In the genomic region with DNA sequence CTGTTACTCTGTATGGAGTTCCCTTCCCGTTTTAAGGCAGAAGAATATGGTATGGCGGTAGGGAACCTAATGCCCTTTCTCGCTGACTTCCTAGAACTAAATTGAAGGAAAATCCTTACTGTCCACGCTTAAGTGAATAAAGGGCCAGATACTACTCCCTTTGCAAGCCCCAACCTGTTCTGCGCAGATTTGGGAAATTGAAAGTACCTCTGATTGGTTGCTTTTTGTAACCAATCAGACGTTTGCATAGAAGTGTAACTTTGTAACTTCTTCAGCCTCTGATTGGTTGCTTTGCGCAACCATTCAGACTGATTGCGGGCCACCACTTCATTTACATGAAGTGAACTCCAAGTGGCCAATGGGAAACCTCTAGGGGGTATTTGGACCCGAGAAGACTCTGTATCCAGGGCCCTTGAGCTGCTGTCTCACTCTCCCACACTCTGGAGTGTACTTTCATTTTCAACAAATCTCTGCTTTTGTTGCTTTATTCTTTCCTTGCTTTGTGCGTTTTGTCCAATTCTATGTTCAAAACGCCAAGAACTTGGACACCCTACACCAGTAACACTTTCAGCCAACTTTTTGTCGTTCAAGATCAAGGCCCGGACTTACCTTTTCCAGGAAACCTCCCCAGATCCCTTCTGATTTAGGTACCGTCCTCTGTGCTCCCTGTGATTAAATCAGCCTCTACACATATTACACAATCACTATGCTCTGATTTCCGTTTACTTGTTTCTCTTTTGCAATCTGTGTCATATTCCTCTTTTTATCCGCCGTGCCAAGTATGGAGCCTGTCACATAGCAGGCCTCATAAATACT, we compare ENCODE assay signal across 8 cellular contexts. TPM values are rescaled to one million over a fixed set of nuclear protein-coding genes. Genes with fewer than 3 reads are reported as not detected.
DNase-seq lines count a peak whose midpoint lies in the region; ATAC-seq and TF ChIP-seq lines count a peak whose summit lies in the region.

No MANE protein-coding gene starts in this region.

- H3K27ac Mint-ChIP-seq in stimulated activated naive CD8-positive, alpha-beta T cell treated with anti-CD3 and anti-CD28 coated beads, Interleukin-15, amount 100 ng/mL, for 72 hours, result peak overlapping the region; percentile 97 to 98

- peaks cover 40% of the 10 kb centered on the region for H3K4me1 Mint-ChIP-seq in stimulated activated naive CD8-positive, alpha-beta T cell treated with anti-CD3 and anti-CD28 coated beads, Interleukin-15, amount 100 ng/mL, for 72 hours

- peaks cover 42% of the 10 kb centered on the region for H3K79me2 ChIP-seq in SU-DHL-6 (ENCODE audit: insufficient read depth, low read length)

- no peaks in the 10 kb centered on the region for H3K27me3 Mint-ChIP-seq in stimulated activated naive CD8-positive, alpha-beta T cell treated with anti-CD3 and anti-CD28 coated beads, Interleukin-15, amount 100 ng/mL, for 72 hours

- no peaks in the 10 kb centered on the region for H3K9me2 ChIP-seq in SU-DHL-6 (replicated peaks; ENCODE audit: insufficient read depth, low read length)

- H3K9me3 Mint-ChIP-seq in stimulated activated naive CD8-positive, alpha-beta T cell treated with anti-CD3 and anti-CD28 coated beads, Interleukin-15, amount 100 ng/mL, for 72 hours, result peaks cover 7 to 10% of the 10 kb centered on the region in 2 donors

- no peaks in the 10 kb centered on the region for H3K27me3 ChIP-seq in SU-DHL-6 (ENCODE audit: low read length)
- H3K27me3 ChIP-seq in left ventricle myocardium inferior (ENCODE audit: low read depth), result no peaks in the 10 kb centered on the region

- H4K20me1 ChIP-seq in SU-DHL-6 (ENCODE audit: low read depth, low read length), result peaks cover 7% of the 10 kb centered on the region; the same call in 1 of the 2 replicates

- no peaks in the 10 kb centered on the region; the same call in 1 of the 2 replicates for H3F3A ChIP-seq in SU-DHL-6 (ENCODE audit: insufficient read depth)

- TF ChIP-seq CTCF in SU-DHL-6 (IDR thresholded peaks at IDR 0.05; ENCODE audit: insufficient read depth, low read length, poor library complexity, severe bottlenecking), result no peak
- TF ChIP-seq CTCF in left ventricle myocardium inferior (IDR thresholded peaks at IDR 0.05; ENCODE audit: borderline replicate concordance), result no peak

- DNase-seq in SIG-M5 treated with dmso at 0.1 percent for 504 hours (lab: John Stamatoyannopoulos, UW; ENCODE audit: unreplicated experiment) (peak; percentile 79), SIG-M5 (lab: John Stamatoyannopoulos, UW) (no peak), left ventricle myocardium inferior (no peak), midbrain (lab: John Stamatoyannopoulos, UW) (no peak), DMS 273 (lab: John Stamatoyannopoulos, UW; ENCODE audit: unreplicated experiment) (no peak)
- DNase-seq in stimulated activated naive CD8-positive, alpha-beta T cell treated with anti-CD3 and anti-CD28 coated beads, Interleukin-15, amount 100 ng/mL, for 72 hours, result no peak

- ATAC-seq in stimulated activated naive CD8-positive, alpha-beta T cell treated with anti-CD3 and anti-CD28 coated beads, Interleukin-15, amount 100 ng/mL, for 72 hours, result no peak
- ATAC-seq in HG03108 (IDR thresholded peaks at IDR 0.05; ENCODE audit: unreplicated experiment), result no peak

- H3K4me3 Mint-ChIP-seq in stimulated activated naive CD8-positive, alpha-beta T cell treated with anti-CD3 and anti-CD28 coated beads, Interleukin-15, amount 100 ng/mL, for 72 hours, result peak overlapping the region; percentile 92 to 98

- H3K4me2 ChIP-seq in SU-DHL-6 (ENCODE audit: low read depth, low read length, poor library complexity, severe bottlenecking), result peak overlapping the region; percentile 59

- H3K27ac ChIP-seq in SU-DHL-6 (ENCODE audit: low read depth, low read length), result no peak overlapping the region
- H3K27ac ChIP-seq in left ventricle myocardium inferior (replicated peaks), result peak overlapping the region; percentile 89

- H3K4me3 ChIP-seq in SU-DHL-6 (ENCODE audit: insufficient read depth, low read length, poor library complexity, severe bottlenecking) (peak overlapping the region; percentile 100), left ventricle myocardium inferior (peak overlapping the region; percentile 99)

- intact Hi-C loops in left ventricle myocardium inferior (cut with micrococcal nuclease), result no loop called here

- H3K36me3 ChIP-seq in SU-DHL-6 (ENCODE audit: low read length) (peaks cover 15% of the 10 kb centered on the region), left ventricle myocardium inferior (peaks cover 9% of the 10 kb centered on the region)

- H3K9me3 ChIP-seq in SU-DHL-6 (ENCODE audit: insufficient read depth, low read length), result no peaks in the 10 kb centered on the region
- no peaks in the 10 kb centered on the region for H3K9me3 ChIP-seq in left ventricle myocardium inferior (replicated peaks)

- peak overlapping the region; percentile 92 for H2AFZ ChIP-seq in SU-DHL-6 (ENCODE audit: low read depth, low read length, severe bottlenecking)

- peaks cover 43% of the 10 kb centered on the region for H3K4me1 ChIP-seq in left ventricle myocardium inferior

- H3K9ac ChIP-seq in SU-DHL-6 (ENCODE audit: low read length), result 0 out of 2 replicates have a peak overlapping the region, but pooled peaks have one; percentile 96

RNA-seq across cellular contexts. Expression of a gene that starts 1.0 kb away (rescaled TPM):
- 22.5 TPM for total RNA-seq in left ventricle myocardium inferior

RNA-seq across cellular contexts. Expression of a gene that starts 47.4 kb away (rescaled TPM):
- total RNA-seq in left ventricle myocardium inferior, result 0.19 TPM

RNA-seq across cellular contexts. Expression of a gene that starts 56.1 kb away (rescaled TPM):
- total RNA-seq in left ventricle myocardium inferior, result 80.4 TPM
